ENCODE assay signal across 26 cellular contexts in genomic region chrX:16963216-16963615, GRCh38. TPM values are rescaled to one million over a fixed set of nuclear protein-coding genes. Genes with fewer than 3 reads are reported as not detected.
"Had no signal": no experiment of that assay in that cellular context is flagged by ENCODE, and none has a peak within 500 bp of the region (broad histone marks: within the 10 kb centered on the region; RNA-seq: fewer than 3 reads in every experiment).

No MANE protein-coding gene starts in this region.

- H3K4me3 Mint-ChIP-seq: activated CD4-positive, alpha-beta memory T cell treated with anti-CD3 and anti-CD28 coated beads, Interleukin-2, amount 10 ng/mL, durations not matched to agents 7 days and 5 days; activated CD4-positive, alpha-beta T cell treated with anti-CD3 and anti-CD28 coated beads, Interleukin-2, amount 10 ng/mL, durations not matched to agents 24 days and 14 days; activated naive CD8-positive, alpha-beta T cell treated with anti-CD3 and anti-CD28 coated beads, Interleukin-2, amount 50 U/mL, for 24 hours; activated T-helper 1 cell treated with anti-CD3 and anti-CD28 coated beads, Interleukin-12 subunit alpha, Interleukin-12 subunit beta, Interleukin-2, Interleukin-4 antibody, amounts not matched to agents 30 ng/mL and 10 ng/mL and 1 ng/mL, durations not matched to agents 14 hours and 24 hours and 36 hours; immature natural killer cell; mesothelial cell of epicardium; naive thymus-derived CD8-positive, alpha-beta T cell; T-cell; T-helper 2 cell treated with Interferon-gamma antibody and Interleukin-4, amounts not matched to agents 5 μg/mL and 100 μg/mL, for 36 hours had no signal

- H3K27me3 Mint-ChIP-seq: activated CD4-positive, alpha-beta memory T cell treated with anti-CD3 and anti-CD28 coated beads, Interleukin-2, amount 10 ng/mL, durations not matched to agents 7 days and 5 days; activated CD4-positive, alpha-beta T cell treated with anti-CD3 and anti-CD28 coated beads, Interleukin-2, amount 10 ng/mL, durations not matched to agents 24 days and 14 days; activated naive CD8-positive, alpha-beta T cell treated with anti-CD3 and anti-CD28 coated beads, Interleukin-2, amount 50 U/mL, for 24 hours; naive thymus-derived CD8-positive, alpha-beta T cell had no signal

- H3K4me3 ChIP-seq: body of pancreas, hepatocyte, left ventricle myocardium inferior, spleen, tibial artery had no signal

- DNase-seq: activated CD4-positive, alpha-beta memory T cell treated with anti-CD3 and anti-CD28 coated beads, Interleukin-2, amount 10 ng/mL, durations not matched to agents 7 days and 5 days; activated CD4-positive, alpha-beta T cell treated with anti-CD3 and anti-CD28 coated beads, Interleukin-2, amount 10 ng/mL, durations not matched to agents 24 days and 14 days; activated gamma-delta T cell; activated naive CD4-positive, alpha-beta T cell treated with anti-CD3 and anti-CD28 coated beads, Interleukin-2, amount 50 U/mL, for 16 hours; activated naive CD8-positive, alpha-beta T cell treated with anti-CD3 and anti-CD28 coated beads, Interleukin-2, amount 50 U/mL, for 24 hours; activated T-cell treated with anti-CD3 and anti-CD28 coated beads for 4 hours; body of pancreas; glutamatergic neuron; immature natural killer cell; kidney glomerular epithelial cell; left ventricle myocardium inferior; naive thymus-derived CD8-positive, alpha-beta T cell; retina; spleen; stimulated activated CD4-positive, alpha-beta T cell treated with anti-CD3 and anti-CD28 coated beads, Interleukin-4, amount 100 ng/mL, for 1 hour; stimulated activated naive CD8-positive, alpha-beta T cell treated with anti-CD3 and anti-CD28 coated beads, Interleukin-15, Interleukin-2, amounts not matched to agents 100 U/mL and 50 U/mL, for 24 hours; T-cell; tibial artery had no signal

- H3K4me2 ChIP-seq: hepatocyte had no signal

- H3K27ac ChIP-seq: body of pancreas, epithelial cell of prostate, hepatocyte, left ventricle myocardium inferior, spleen, tibial artery, VCaP had no signal

- H3K4me1 Mint-ChIP-seq: activated CD4-positive, alpha-beta memory T cell treated with anti-CD3 and anti-CD28 coated beads, Interleukin-2, amount 10 ng/mL, durations not matched to agents 7 days and 5 days; activated CD4-positive, alpha-beta T cell treated with anti-CD3 and anti-CD28 coated beads, Interleukin-2, amount 10 ng/mL, durations not matched to agents 24 days and 14 days; activated naive CD8-positive, alpha-beta T cell treated with anti-CD3 and anti-CD28 coated beads, Interleukin-2, amount 50 U/mL, for 24 hours; immature natural killer cell; naive thymus-derived CD8-positive, alpha-beta T cell; T-cell had no signal

- H3K4me1 ChIP-seq: body of pancreas, left ventricle myocardium inferior, spleen, tibial artery had no signal

- H2AFZ ChIP-seq: hepatocyte had no signal

- H3K9me3 Mint-ChIP-seq: activated CD4-positive, alpha-beta memory T cell treated with anti-CD3 and anti-CD28 coated beads, Interleukin-2, amount 10 ng/mL, durations not matched to agents 7 days and 5 days; activated CD4-positive, alpha-beta T cell treated with anti-CD3 and anti-CD28 coated beads, Interleukin-2, amount 10 ng/mL, durations not matched to agents 24 days and 14 days; activated naive CD8-positive, alpha-beta T cell treated with anti-CD3 and anti-CD28 coated beads, Interleukin-2, amount 50 U/mL, for 24 hours; activated T-helper 1 cell treated with anti-CD3 and anti-CD28 coated beads, Interleukin-12 subunit alpha, Interleukin-12 subunit beta, Interleukin-2, Interleukin-4 antibody, amounts not matched to agents 30 ng/mL and 10 ng/mL and 1 ng/mL, durations not matched to agents 14 hours and 24 hours and 36 hours; immature natural killer cell; T-cell; T-helper 2 cell treated with Interferon-gamma antibody and Interleukin-4, amounts not matched to agents 5 μg/mL and 100 μg/mL, for 36 hours had no signal

- H3K27ac Mint-ChIP-seq: activated CD4-positive, alpha-beta memory T cell treated with anti-CD3 and anti-CD28 coated beads, Interleukin-2, amount 10 ng/mL, durations not matched to agents 7 days and 5 days; activated CD4-positive, alpha-beta T cell treated with anti-CD3 and anti-CD28 coated beads, Interleukin-2, amount 10 ng/mL, durations not matched to agents 24 days and 14 days; activated naive CD8-positive, alpha-beta T cell treated with anti-CD3 and anti-CD28 coated beads, Interleukin-2, amount 50 U/mL, for 24 hours; activated T-helper 1 cell treated with anti-CD3 and anti-CD28 coated beads, Interleukin-12 subunit alpha, Interleukin-12 subunit beta, Interleukin-2, Interleukin-4 antibody, amounts not matched to agents 30 ng/mL and 10 ng/mL and 1 ng/mL, durations not matched to agents 14 hours and 24 hours and 36 hours; immature natural killer cell; mesothelial cell of epicardium; naive thymus-derived CD8-positive, alpha-beta T cell; progenitor cell of endocrine pancreas; T-cell; T-helper 2 cell treated with Interferon-gamma antibody and Interleukin-4, amounts not matched to agents 5 μg/mL and 100 μg/mL, for 36 hours had no signal

- H3K9me3 ChIP-seq: body of pancreas, left ventricle myocardium inferior, spleen, tibial artery had no signal

- H3K36me3 Mint-ChIP-seq: immature natural killer cell, T-cell had no signal

- ATAC-seq: activated CD4-positive, CD25-positive, alpha-beta regulatory T cell treated with anti-CD3 and anti-CD28 coated beads, Interleukin-2, amount 50 U/mL, for 24 hours; activated naive CD8-positive, alpha-beta T cell treated with anti-CD3 and anti-CD28 coated beads, Interleukin-2, amount 50 U/mL, for 24 hours; body of pancreas; naive thymus-derived CD8-positive, alpha-beta T cell; stimulated activated naive CD8-positive, alpha-beta T cell treated with anti-CD3 and anti-CD28 coated beads, Interleukin-15, Interleukin-2, amounts not matched to agents 100 U/mL and 50 U/mL, for 24 hours; T-cell had no signal

- H3K79me2 ChIP-seq: hepatocyte had no signal

- H3K36me3 ChIP-seq: left ventricle myocardium inferior, spleen, tibial artery had no signal

- H3K27me3 ChIP-seq: body of pancreas, hepatocyte, tibial artery had no signal

RNA-seq across cellular contexts. Expression of gene REPS2, which starts 16.8 kb away (rescaled TPM):
- total RNA-seq: activated CD4-positive, alpha-beta T cell treated with anti-CD3 and anti-CD28 coated beads, Interleukin-2, amount 10 ng/mL, durations not matched to agents 24 days and 14 days; activated T-helper 1 cell treated with anti-CD3 and anti-CD28 coated beads, Interleukin-12 subunit alpha, Interleukin-12 subunit beta, Interleukin-2, Interleukin-4 antibody, amounts not matched to agents 30 ng/mL and 10 ng/mL and 1 ng/mL, durations not matched to agents 14 hours and 24 hours and 36 hours had no signal
